In genomic region chr1:119587328-119587727, GRCh38 we compare ENCODE assay signal across 13 cellular contexts.
A peak's percentile ranks its signal among the peaks of the same experiment; 100 is the strongest.
DNase-seq lines count a peak whose midpoint lies in the region; ATAC-seq and TF ChIP-seq lines count a peak whose summit lies in the region.
"Had no signal": no experiment of that assay in that cellular context is flagged by ENCODE, and none has a peak within 500 bp of the region (broad histone marks: within the 10 kb centered on the region; RNA-seq: fewer than 3 reads in every experiment).

No MANE protein-coding gene starts in this region.

- TF ChIP-seq POLR2A in upper lobe of left lung (IDR thresholded peaks at IDR 0.05), result no peak

- whole genome bisulfite sequencing in upper lobe of left lung, 2 donors, result 62 to 71% methylated on average over 3 of the region's 3 CpGs

- peaks cover 15% of the 10 kb centered on the region for H3K27me3 Mint-ChIP-seq in HFFc6 (ENCODE audit: insufficient read depth)
- peaks cover 4% of the 10 kb centered on the region for H3K27me3 Mint-ChIP-seq in activated CD4-positive, alpha-beta T cell treated with anti-CD3 and anti-CD28 coated beads, Interleukin-2, amount 10 ng/mL, durations not matched to agents 24 days and 14 days

- no peaks in the 10 kb centered on the region for H3K9me3 ChIP-seq in upper lobe of left lung

- H3K4me1 ChIP-seq in upper lobe of left lung, result peaks cover 0 to 15% (median 1%) of the 10 kb centered on the region in 4 donors
- H3K4me1 ChIP-seq: neural progenitor cell had no signal

- no peak overlapping the region for H3K27ac ChIP-seq in upper lobe of left lung
- H3K27ac ChIP-seq: neural progenitor cell had no signal

- no peak overlapping the region for H3K27ac Mint-ChIP-seq in HFFc6
- H3K27ac Mint-ChIP-seq in activated CD4-positive, alpha-beta T cell treated with anti-CD3 and anti-CD28 coated beads, Interleukin-2, amount 10 ng/mL, durations not matched to agents 24 days and 14 days, result no peak overlapping the region
- H3K27ac Mint-ChIP-seq: activated naive CD8-positive, alpha-beta T cell treated with anti-CD3 and anti-CD28 coated beads, Interleukin-2, amount 10 ng/mL, durations not matched to agents 7 days and 5 days; neural progenitor cell had no signal

- H3K27me3 ChIP-seq in upper lobe of left lung, result no peaks in the 10 kb centered on the region
- H3K27me3 ChIP-seq: neural progenitor cell had no signal

- no peak overlapping the region for H3K4me3 ChIP-seq in upper lobe of left lung
- H3K4me3 ChIP-seq: neural progenitor cell had no signal

- peaks cover 5% of the 10 kb centered on the region for H3K4me1 Mint-ChIP-seq in HFFc6 (ENCODE audit: low read depth)
- no peaks in the 10 kb centered on the region for H3K4me1 Mint-ChIP-seq in activated CD4-positive, alpha-beta T cell treated with anti-CD3 and anti-CD28 coated beads, Interleukin-2, amount 10 ng/mL, durations not matched to agents 24 days and 14 days

- TF ChIP-seq EP300 in upper lobe of left lung (IDR thresholded peaks at IDR 0.05), result no peak

- DNase-seq in HFFc6, result peak; percentile 34
- peak; percentile 85 for DNase-seq in NCI-H2227 (lab: John Stamatoyannopoulos, UW; ENCODE audit: unreplicated experiment)
- DNase-seq in brain pericyte (ENCODE audit: low read depth, low spot score), result peak; percentile 86
- DNase-seq in renal cortical epithelial cell (ENCODE audit: low read depth), result peak; percentile 88
- DNase-seq in SKM-1 treated with dmso at 0.1 percent for 144 hours (lab: John Stamatoyannopoulos, UW; ENCODE audit: unreplicated experiment), result no peak
- no peak for DNase-seq in upper lobe of left lung
- no peak for DNase-seq in activated CD4-positive, alpha-beta T cell treated with anti-CD3 and anti-CD28 coated beads, Interleukin-2, amount 10 ng/mL, durations not matched to agents 24 days and 14 days
- DNase-seq: activated CD8-positive, alpha-beta memory T cell treated with anti-CD3 and anti-CD28 coated beads for 24 hours; activated naive CD8-positive, alpha-beta T cell treated with anti-CD3 and anti-CD28 coated beads, Interleukin-2, amount 10 ng/mL, durations not matched to agents 7 days and 5 days; stimulated activated CD4-positive, alpha-beta T cell treated with anti-CD3 and anti-CD28 coated beads, Interleukin-4, amount 100 ng/mL, for 1 hour; substantia nigra had no signal

- no peaks in the 10 kb centered on the region for H3K36me3 ChIP-seq in upper lobe of left lung
- H3K36me3 ChIP-seq: neural progenitor cell had no signal

- ATAC-seq in GM18867 (IDR thresholded peaks at IDR 0.05; ENCODE audit: unreplicated experiment), result no peak
- ATAC-seq in upper lobe of left lung (ENCODE audit: low FRiP score in 2 of 2), result no peak

- intact Hi-C loops in activated CD4-positive, alpha-beta T cell treated with anti-CD3 and anti-CD28 coated beads, Interleukin-2, amount 10 ng/mL, durations not matched to agents 24 days and 14 days (cut with micrococcal nuclease), result no loop called here

- no peak for TF ChIP-seq CTCF in HFFc6 (IDR thresholded peaks at IDR 0.05)
- TF ChIP-seq CTCF in upper lobe of left lung (IDR thresholded peaks at IDR 0.05), result no peak

- no peak overlapping the region for H3K4me3 Mint-ChIP-seq in HFFc6
- no peak overlapping the region for H3K4me3 Mint-ChIP-seq in activated CD4-positive, alpha-beta T cell treated with anti-CD3 and anti-CD28 coated beads, Interleukin-2, amount 10 ng/mL, durations not matched to agents 24 days and 14 days
- H3K4me3 Mint-ChIP-seq: activated naive CD8-positive, alpha-beta T cell treated with anti-CD3 and anti-CD28 coated beads, Interleukin-2, amount 10 ng/mL, durations not matched to agents 7 days and 5 days; neural progenitor cell had no signal

- no peaks in the 10 kb centered on the region for H3K9me3 Mint-ChIP-seq in HFFc6
- H3K9me3 Mint-ChIP-seq in activated CD4-positive, alpha-beta T cell treated with anti-CD3 and anti-CD28 coated beads, Interleukin-2, amount 10 ng/mL, durations not matched to agents 24 days and 14 days, result no peaks in the 10 kb centered on the region
- H3K9me3 Mint-ChIP-seq: activated naive CD8-positive, alpha-beta T cell treated with anti-CD3 and anti-CD28 coated beads, Interleukin-2, amount 10 ng/mL, durations not matched to agents 7 days and 5 days; neural progenitor cell had no signal

- no peaks in the 10 kb centered on the region for H3K36me3 Mint-ChIP-seq in HFFc6 (ENCODE audit: low read depth)
- no peaks in the 10 kb centered on the region for H3K36me3 Mint-ChIP-seq in activated CD4-positive, alpha-beta T cell treated with anti-CD3 and anti-CD28 coated beads, Interleukin-2, amount 10 ng/mL, durations not matched to agents 24 days and 14 days (ENCODE audit: low read depth)
- H3K36me3 Mint-ChIP-seq: activated naive CD8-positive, alpha-beta T cell treated with anti-CD3 and anti-CD28 coated beads, Interleukin-2, amount 10 ng/mL, durations not matched to agents 7 days and 5 days; neural progenitor cell had no signal

Comparison
In these comparisons a context has a peak if more than half of its experiments do, and no peak if none do; other contexts are left out.
1. DNase-seq: peak in HFFc6 (single experiment), NCI-H2227 (single experiment), brain pericyte (single experiment) and renal cortical epithelial cell (single experiment); none in SKM-1 treated with dmso at 0.1 percent for 144 hours (single experiment), upper lobe of left lung (0 of 2) and activated CD4-positive, alpha-beta T cell treated with anti-CD3 and anti-CD28 coated beads, Interleukin-2, amount 10 ng/mL, durations not matched to agents 24 days and 14 days (single experiment).